In genomic region chr18:56294484-56295183, GRCh38 we compare ENCODE assay signal across 16 cellular contexts.
"Had no signal": no experiment of that assay in that cellular context is flagged by ENCODE, and none has a peak within 500 bp of the region (broad histone marks: within the 10 kb centered on the region; RNA-seq: fewer than 3 reads in every experiment).

No MANE protein-coding gene starts in this region.

- H3K4me1 Mint-ChIP-seq: activated CD8-positive, alpha-beta memory T cell treated with anti-CD3 and anti-CD28 coated beads, Interleukin-2, amount 10 ng/mL, durations not matched to agents 7 days and 5 days; stimulated activated effector memory CD8-positive, alpha-beta T cell treated with anti-CD3 and anti-CD28 coated beads, Interleukin-12 subunit alpha, Interleukin-12 subunit beta, amount 100 ng/mL, for 72 hours had no signal

- H3K27me3 ChIP-seq: breast epithelium, hepatocyte, right lobe of liver had no signal

- ATAC-seq: activated CD8-positive, alpha-beta memory T cell treated with anti-CD3 and anti-CD28 coated beads, Interleukin-2, amount 10 ng/mL, durations not matched to agents 7 days and 5 days; left ventricle myocardium superior; psoas muscle; right lobe of liver; stimulated activated effector memory CD8-positive, alpha-beta T cell treated with anti-CD3 and anti-CD28 coated beads, Interleukin-12 subunit alpha, Interleukin-12 subunit beta, amount 100 ng/mL, for 72 hours had no signal

- H3K4me3 ChIP-seq: breast epithelium, hepatocyte, psoas muscle, right lobe of liver had no signal

- H3K4me1 ChIP-seq: breast epithelium, psoas muscle, right lobe of liver had no signal

- H3K9me3 Mint-ChIP-seq: type B pancreatic cell had no signal

- H3K27me3 Mint-ChIP-seq: activated CD8-positive, alpha-beta memory T cell treated with anti-CD3 and anti-CD28 coated beads, Interleukin-2, amount 10 ng/mL, durations not matched to agents 7 days and 5 days; activated T-cell treated with anti-CD3 and anti-CD28 coated beads, Interleukin-2, amount 50 U/mL, for 24 hours had no signal

- DNase-seq: activated CD4-positive, alpha-beta T cell treated with anti-CD3 and anti-CD28 coated beads for 1 hour; activated CD4-positive, alpha-beta T cell treated with anti-CD3 and anti-CD28 coated beads, Interleukin-2, amount 50 U/mL, for 48 hours; activated CD8-positive, alpha-beta memory T cell treated with anti-CD3 and anti-CD28 coated beads, Interleukin-2, amount 10 ng/mL, durations not matched to agents 7 days and 5 days; activated effector memory CD4-positive, alpha-beta T cell treated with anti-CD3 and anti-CD28 coated beads, Interleukin-2, amount 50 U/mL, for 16 hours; activated T-cell treated with anti-CD3 and anti-CD28 coated beads, Interleukin-2, amount 50 U/mL, for 24 hours; aorta; left ventricle myocardium superior; mesendoderm; psoas muscle; right lobe of liver; substantia nigra had no signal

- H2AFZ ChIP-seq: hepatocyte had no signal

- H3K4me2 ChIP-seq: hepatocyte had no signal

- H3K79me2 ChIP-seq: hepatocyte had no signal

- H3K4me3 Mint-ChIP-seq: activated CD8-positive, alpha-beta memory T cell treated with anti-CD3 and anti-CD28 coated beads, Interleukin-2, amount 10 ng/mL, durations not matched to agents 7 days and 5 days; activated naive CD8-positive, alpha-beta T cell; activated T-cell treated with anti-CD3 and anti-CD28 coated beads, Interleukin-2, amount 50 U/mL, for 24 hours; stimulated activated effector memory CD8-positive, alpha-beta T cell treated with anti-CD3 and anti-CD28 coated beads, Interleukin-12 subunit alpha, Interleukin-12 subunit beta, amount 100 ng/mL, for 72 hours; type B pancreatic cell had no signal

- H3K36me3 Mint-ChIP-seq: activated CD8-positive, alpha-beta memory T cell treated with anti-CD3 and anti-CD28 coated beads, Interleukin-2, amount 10 ng/mL, durations not matched to agents 7 days and 5 days; activated naive CD8-positive, alpha-beta T cell; stimulated activated effector memory CD8-positive, alpha-beta T cell treated with anti-CD3 and anti-CD28 coated beads, Interleukin-12 subunit alpha, Interleukin-12 subunit beta, amount 100 ng/mL, for 72 hours; type B pancreatic cell had no signal

- H3K27ac Mint-ChIP-seq: activated CD8-positive, alpha-beta memory T cell treated with anti-CD3 and anti-CD28 coated beads, Interleukin-2, amount 10 ng/mL, durations not matched to agents 7 days and 5 days; activated naive CD8-positive, alpha-beta T cell; activated T-cell treated with anti-CD3 and anti-CD28 coated beads, Interleukin-2, amount 50 U/mL, for 24 hours; stimulated activated effector memory CD8-positive, alpha-beta T cell treated with anti-CD3 and anti-CD28 coated beads, Interleukin-12 subunit alpha, Interleukin-12 subunit beta, amount 100 ng/mL, for 72 hours; type B pancreatic cell had no signal

- H3K27ac ChIP-seq: breast epithelium, hepatocyte, psoas muscle, right lobe of liver had no signal

- H3K36me3 ChIP-seq: breast epithelium, right lobe of liver had no signal

- H3K9me3 ChIP-seq: breast epithelium, psoas muscle, right lobe of liver had no signal
